1 cellular context compared by ENCODE assay signal in genomic region chr5:116842514-116842924, GRCh38.
A peak's percentile ranks its signal among the peaks of the same experiment; 100 is the strongest.
TF ChIP-seq lines count a peak whose summit lies in the region.

No MANE protein-coding gene starts in this region.

TF ChIP-seq in HEK293, 187 proteins besides CTCF, POLR2A, EP300 and RAD21 (continued from another document and continues in another):
- TF ChIP-seq ZBTB26 (tag by site-specific recombination; optimal IDR thresholded peaks at IDR 0.05) (no peak), YY2 (tag by site-specific recombination; IDR thresholded peaks at IDR 0.05) (no peak), PBX3 (CRISPR knock-in tag; IDR thresholded peaks at IDR 0.05) (no peak), ZNF585B (tag by site-specific recombination; IDR thresholded peaks at IDR 0.05) (no peak), KLF16 (tag by site-specific recombination; IDR thresholded peaks at IDR 0.05) (no peak), ZNF624 (tag by site-specific recombination; IDR thresholded peaks at IDR 0.05) (no peak), ZNF776 (tag by site-specific recombination; IDR thresholded peaks at IDR 0.05; ENCODE audit: borderline replicate concordance) (no peak), ZNF544 (tag by site-specific recombination; IDR thresholded peaks at IDR 0.05) (no peak), ZNF664 (tag by site-specific recombination; IDR thresholded peaks at IDR 0.05) (peak; percentile 81), ZBTB48 (tag by site-specific recombination; IDR thresholded peaks at IDR 0.05) (no peak), HOXA7 (CRISPR knock-in tag; IDR thresholded peaks at IDR 0.05; ENCODE audit: borderline replicate concordance) (no peak), YY1 (tag by site-specific recombination; IDR thresholded peaks at IDR 0.05) (no peak), ZSCAN30 (tag by site-specific recombination; IDR thresholded peaks at IDR 0.05) (0 out of 2 replicates have a peak, but pooled peaks have one; percentile 55), ZNF350 (tag by site-specific recombination; IDR thresholded peaks at IDR 0.05) (no peak), ZNF510 (tag by site-specific recombination; IDR thresholded peaks at IDR 0.05; ENCODE audit: insufficient replicate concordance) (no peak), ZNF555 (tag by site-specific recombination; conservative IDR thresholded peaks at IDR 0.05) (no peak), AEBP2 (tag by site-specific recombination; IDR thresholded peaks at IDR 0.05; ENCODE audit: borderline replicate concordance) (peak; percentile 41; the same call in 1 of the 2 replicates), SCRT1 (tag by site-specific recombination; IDR thresholded peaks at IDR 0.05; ENCODE audit: borderline replicate concordance) (no peak), SETDB1 (IDR thresholded peaks at IDR 0.05; ENCODE audit: insufficient read length, low read length) (no peak), ZNF169 (tag by site-specific recombination; IDR thresholded peaks at IDR 0.05) (no peak), ZNF266 (tag by site-specific recombination; IDR thresholded peaks at IDR 0.05; ENCODE audit: low read depth) (no peak), ZNF426 (tag by site-specific recombination; IDR thresholded peaks at IDR 0.05) (no peak), ZNF311 (tag by site-specific recombination; IDR thresholded peaks at IDR 0.05; ENCODE audit: borderline replicate concordance) (no peak), IKZF3 (tag by site-specific recombination; IDR thresholded peaks at IDR 0.05) (peak; percentile 47; the same call in 1 of the 2 replicates), ZBTB20 (tag by site-specific recombination; IDR thresholded peaks at IDR 0.05) (peak; percentile 90), ZNF366 (tag by site-specific recombination; conservative IDR thresholded peaks at IDR 0.05) (peak; percentile 39; the same call in 1 of the 2 replicates), ZNF518A (tag by site-specific recombination; conservative IDR thresholded peaks at IDR 0.05; ENCODE audit: low read depth) (0 out of 2 replicates have a peak, but pooled peaks have one; percentile 8), ZNF16 (tag by site-specific recombination; IDR thresholded peaks at IDR 0.05; ENCODE audit: low read depth) (no peak), GLIS2 (tag by site-specific recombination; IDR thresholded peaks at IDR 0.05) (no peak), ZNF138 (tag by site-specific recombination; IDR thresholded peaks at IDR 0.05; ENCODE audit: borderline replicate concordance) (no peak), KLF1 (tag by site-specific recombination; IDR thresholded peaks at IDR 0.05) (no peak), ZNF473 (tag by site-specific recombination; IDR thresholded peaks at IDR 0.05) (no peak), ZNF514 (tag by site-specific recombination; IDR thresholded peaks at IDR 0.05) (no peak), ZNF670 (tag by site-specific recombination; IDR thresholded peaks at IDR 0.05; ENCODE audit: low read depth) (no peak), GLI4 (tag by site-specific recombination; IDR thresholded peaks at IDR 0.05) (no peak), ZNF157 (tag by site-specific recombination; IDR thresholded peaks at IDR 0.05) (no peak), ZNF837 (tag by site-specific recombination; IDR thresholded peaks at IDR 0.05) (no peak), ZNF621 (tag by site-specific recombination; IDR thresholded peaks at IDR 0.05) (no peak), ZFHX2 (tag by site-specific recombination; conservative IDR thresholded peaks at IDR 0.05) (no peak), BCL11A (tag by site-specific recombination; IDR thresholded peaks at IDR 0.05; ENCODE audit: low read depth) (peak; percentile 13; the same call in 1 of the 2 replicates), ZNF677 (tag by site-specific recombination; IDR thresholded peaks at IDR 0.05) (no peak), ZNF785 (tag by site-specific recombination; IDR thresholded peaks at IDR 0.05) (no peak), ZNF37A (tag by site-specific recombination; IDR thresholded peaks at IDR 0.05) (no peak), ZNF416 (tag by site-specific recombination; IDR thresholded peaks at IDR 0.05) (no peak), ZNF214 (tag by site-specific recombination; IDR thresholded peaks at IDR 0.05; ENCODE audit: borderline replicate concordance) (no peak), FEZF1 (tag by site-specific recombination; IDR thresholded peaks at IDR 0.05) (peak; percentile 92), ZBTB1 (tag by site-specific recombination; IDR thresholded peaks at IDR 0.05) (no peak; the same call in 1 of the 2 replicates)
- TF ChIP-seq, protein P1, sequence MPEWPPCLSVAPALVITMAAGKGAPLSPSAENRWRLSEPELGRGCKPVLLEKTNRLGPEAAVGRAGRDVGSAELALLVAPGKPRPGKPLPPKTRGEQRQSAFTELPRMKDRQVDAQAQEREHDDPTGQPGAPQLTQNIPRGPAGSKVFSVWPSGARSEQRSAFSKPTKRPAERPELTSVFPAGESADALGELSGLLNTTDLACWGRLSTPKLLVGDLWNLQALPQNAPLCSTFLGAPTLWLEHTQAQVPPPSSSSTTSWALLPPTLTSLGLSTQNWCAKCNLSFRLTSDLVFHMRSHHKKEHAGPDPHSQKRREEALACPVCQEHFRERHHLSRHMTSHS (tag by site-specific recombination; IDR thresholded peaks at IDR 0.05), result 0 out of 2 replicates have a peak, but pooled peaks have one; percentile 33
- TF ChIP-seq, protein P2, sequence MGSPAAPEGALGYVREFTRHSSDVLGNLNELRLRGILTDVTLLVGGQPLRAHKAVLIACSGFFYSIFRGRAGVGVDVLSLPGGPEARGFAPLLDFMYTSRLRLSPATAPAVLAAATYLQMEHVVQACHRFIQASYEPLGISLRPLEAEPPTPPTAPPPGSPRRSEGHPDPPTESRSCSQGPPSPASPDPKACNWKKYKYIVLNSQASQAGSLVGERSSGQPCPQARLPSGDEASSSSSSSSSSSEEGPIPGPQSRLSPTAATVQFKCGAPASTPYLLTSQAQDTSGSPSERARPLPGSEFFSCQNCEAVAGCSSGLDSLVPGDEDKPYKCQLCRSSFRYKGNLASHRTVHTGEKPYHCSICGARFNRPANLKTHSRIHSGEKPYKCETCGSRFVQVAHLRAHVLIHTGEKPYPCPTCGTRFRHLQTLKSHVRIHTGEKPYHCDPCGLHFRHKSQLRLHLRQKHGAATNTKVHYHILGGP (tag by site-specific recombination; IDR thresholded peaks at IDR 0.05), result 0 out of 2 replicates have a peak, but pooled peaks have one; percentile 13
- TF ChIP-seq, protein P3, sequence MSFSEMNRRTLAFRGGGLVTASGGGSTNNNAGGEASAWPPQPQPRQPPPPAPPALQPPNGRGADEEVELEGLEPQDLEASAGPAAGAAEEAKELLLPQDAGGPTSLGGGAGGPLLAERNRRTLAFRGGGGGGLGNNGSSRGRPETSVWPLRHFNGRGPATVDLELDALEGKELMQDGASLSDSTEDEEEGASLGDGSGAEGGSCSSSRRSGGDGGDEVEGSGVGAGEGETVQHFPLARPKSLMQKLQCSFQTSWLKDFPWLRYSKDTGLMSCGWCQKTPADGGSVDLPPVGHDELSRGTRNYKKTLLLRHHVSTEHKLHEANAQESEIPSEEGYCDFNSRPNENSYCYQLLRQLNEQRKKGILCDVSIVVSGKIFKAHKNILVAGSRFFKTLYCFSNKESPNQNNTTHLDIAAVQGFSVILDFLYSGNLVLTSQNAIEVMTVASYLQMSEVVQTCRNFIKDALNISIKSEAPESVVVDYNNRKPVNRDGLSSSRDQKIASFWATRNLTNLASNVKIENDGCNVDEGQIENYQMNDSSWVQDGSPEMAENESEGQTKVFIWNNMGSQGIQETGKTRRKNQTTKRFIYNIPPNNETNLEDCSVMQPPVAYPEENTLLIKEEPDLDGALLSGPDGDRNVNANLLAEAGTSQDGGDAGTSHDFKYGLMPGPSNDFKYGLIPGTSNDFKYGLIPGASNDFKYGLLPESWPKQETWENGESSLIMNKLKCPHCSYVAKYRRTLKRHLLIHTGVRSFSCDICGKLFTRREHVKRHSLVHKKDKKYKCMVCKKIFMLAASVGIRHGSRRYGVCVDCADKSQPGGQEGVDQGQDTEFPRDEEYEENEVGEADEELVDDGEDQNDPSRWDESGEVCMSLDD (tag by site-specific recombination; IDR thresholded peaks at IDR 0.05), result no peak
- TF ChIP-seq, protein P4, sequence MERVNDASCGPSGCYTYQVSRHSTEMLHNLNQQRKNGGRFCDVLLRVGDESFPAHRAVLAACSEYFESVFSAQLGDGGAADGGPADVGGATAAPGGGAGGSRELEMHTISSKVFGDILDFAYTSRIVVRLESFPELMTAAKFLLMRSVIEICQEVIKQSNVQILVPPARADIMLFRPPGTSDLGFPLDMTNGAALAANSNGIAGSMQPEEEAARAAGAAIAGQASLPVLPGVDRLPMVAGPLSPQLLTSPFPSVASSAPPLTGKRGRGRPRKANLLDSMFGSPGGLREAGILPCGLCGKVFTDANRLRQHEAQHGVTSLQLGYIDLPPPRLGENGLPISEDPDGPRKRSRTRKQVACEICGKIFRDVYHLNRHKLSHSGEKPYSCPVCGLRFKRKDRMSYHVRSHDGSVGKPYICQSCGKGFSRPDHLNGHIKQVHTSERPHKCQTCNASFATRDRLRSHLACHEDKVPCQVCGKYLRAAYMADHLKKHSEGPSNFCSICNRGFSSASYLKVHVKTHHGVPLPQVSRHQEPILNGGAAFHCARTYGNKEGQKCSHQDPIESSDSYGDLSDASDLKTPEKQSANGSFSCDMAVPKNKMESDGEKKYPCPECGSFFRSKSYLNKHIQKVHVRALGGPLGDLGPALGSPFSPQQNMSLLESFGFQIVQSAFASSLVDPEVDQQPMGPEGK (tag by site-specific recombination; IDR thresholded peaks at IDR 0.05), result no peak
- TF ChIP-seq, protein P5, sequence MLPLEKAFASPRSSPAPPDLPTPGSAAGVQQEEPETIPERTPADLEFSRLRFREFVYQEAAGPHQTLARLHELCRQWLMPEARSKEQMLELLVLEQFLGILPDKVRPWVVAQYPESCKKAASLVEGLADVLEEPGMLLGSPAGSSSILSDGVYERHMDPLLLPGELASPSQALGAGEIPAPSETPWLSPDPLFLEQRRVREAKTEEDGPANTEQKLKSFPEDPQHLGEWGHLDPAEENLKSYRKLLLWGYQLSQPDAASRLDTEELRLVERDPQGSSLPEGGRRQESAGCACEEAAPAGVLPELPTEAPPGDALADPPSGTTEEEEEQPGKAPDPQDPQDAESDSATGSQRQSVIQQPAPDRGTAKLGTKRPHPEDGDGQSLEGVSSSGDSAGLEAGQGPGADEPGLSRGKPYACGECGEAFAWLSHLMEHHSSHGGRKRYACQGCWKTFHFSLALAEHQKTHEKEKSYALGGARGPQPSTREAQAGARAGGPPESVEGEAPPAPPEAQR (tag by site-specific recombination; IDR thresholded peaks at IDR 0.05), result no peak
